Comparison of ENCODE assay signal across 19 cellular contexts in the genomic region with DNA sequence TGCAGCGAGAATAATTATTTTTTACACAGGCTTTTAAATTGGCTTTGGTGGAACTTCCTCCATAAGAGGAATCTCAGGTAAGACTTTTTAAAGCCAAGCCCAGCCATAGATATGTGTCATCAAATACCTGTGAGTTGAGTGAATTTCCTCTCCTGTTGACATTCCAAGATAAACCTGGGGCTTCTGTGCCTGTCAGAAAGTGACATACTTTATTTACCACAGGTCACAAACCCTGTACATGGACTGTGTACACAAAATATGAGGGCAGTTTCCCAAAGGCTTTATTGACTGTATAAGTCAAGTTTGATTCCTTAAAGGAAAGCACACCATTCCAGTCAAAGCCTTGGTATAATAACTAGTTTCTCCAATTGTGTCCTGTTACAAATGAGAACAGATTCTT. TPM values are rescaled to one million over a fixed set of nuclear protein-coding genes. Genes with fewer than 3 reads are reported as not detected.
DNase-seq lines count a peak whose midpoint lies in the region; ATAC-seq and TF ChIP-seq lines count a peak whose summit lies in the region.
"Had no signal": no experiment of that assay in that cellular context is flagged by ENCODE, and none has a peak within 500 bp of the region (broad histone marks: within the 10 kb centered on the region; RNA-seq: fewer than 3 reads in every experiment).

No MANE protein-coding gene starts in this region.

- intact Hi-C loops in colonic mucosa (cut with DNase I) = no loop called here

- no peaks in the 10 kb centered on the region for H3K9me3 ChIP-seq in colonic mucosa
- no peaks in the 10 kb centered on the region for H3K9me3 ChIP-seq in smooth muscle cell (replicated peaks; ENCODE audit: low read depth)
- H3K9me3 ChIP-seq: MG63 had no signal

- no peak overlapping the region for H3K4me3 Mint-ChIP-seq in immature natural killer cell
- H3K4me3 Mint-ChIP-seq: H9 had no signal

- H3K27me3 Mint-ChIP-seq in immature natural killer cell (ENCODE audit: low read depth in 3 of 3) = peaks cover 0 to 3% (median 0%) of the 10 kb centered on the region in 3 donors

- H3K36me3 ChIP-seq in colonic mucosa (no peaks in the 10 kb centered on the region), smooth muscle cell (ENCODE audit: low read depth) (no peaks in the 10 kb centered on the region)
- H3K36me3 ChIP-seq: MG63 had no signal

- no peaks in the 10 kb centered on the region for H3K9me3 Mint-ChIP-seq in immature natural killer cell

- H3K79me2 ChIP-seq in smooth muscle cell (ENCODE audit: low read depth) = no peaks in the 10 kb centered on the region

- ATAC-seq in left lobe of liver = peak; percentile 67
- ATAC-seq in HG03354 (IDR thresholded peaks at IDR 0.05; ENCODE audit: poor library complexity, severe bottlenecking, unreplicated experiment) = no peak
- ATAC-seq: Panc1 had no signal

- H3K4me2 ChIP-seq in smooth muscle cell = no peak overlapping the region

- no peaks in the 10 kb centered on the region for H3K4me1 Mint-ChIP-seq in immature natural killer cell

- H3K4me3 ChIP-seq in colonic mucosa (no peak overlapping the region), smooth muscle cell (no peak overlapping the region)
- H3K4me3 ChIP-seq: MG63 had no signal

- H3K9ac ChIP-seq in colonic mucosa (ENCODE audit: low read depth in 2 of 2, low read length in 2 of 2) = no peak overlapping the region
- no peak overlapping the region for H3K9ac ChIP-seq in smooth muscle cell (ENCODE audit: low read depth)

- no peak for TF ChIP-seq CTCF in colonic mucosa (IDR thresholded peaks at IDR 0.05)
- no peak for TF ChIP-seq CTCF in smooth muscle cell (IDR thresholded peaks at IDR 0.05; ENCODE audit: borderline replicate concordance, insufficient read depth, poor library complexity, severe bottlenecking)

- H3K27me3 ChIP-seq in colonic mucosa (no peaks in the 10 kb centered on the region), smooth muscle cell (ENCODE audit: low read depth) (no peaks in the 10 kb centered on the region)
- H3K27me3 ChIP-seq: MG63 had no signal

- H4K20me1 ChIP-seq in smooth muscle cell (ENCODE audit: low read depth) = no peaks in the 10 kb centered on the region

- H3F3A ChIP-seq in smooth muscle cell (ENCODE audit: low read depth) = no peaks in the 10 kb centered on the region

- H3K4me1 ChIP-seq in colonic mucosa (no peaks in the 10 kb centered on the region), smooth muscle cell (ENCODE audit: low read depth) (no peaks in the 10 kb centered on the region)

- peak overlapping the region; percentile 3 for H3K27ac ChIP-seq in colonic mucosa
- H3K27ac ChIP-seq in smooth muscle cell (ENCODE audit: low read depth) = peak overlapping the region; percentile 45

- DNase-seq in LoVo (ENCODE audit: low spot score) = peak; percentile 71
- no peak for DNase-seq in colonic mucosa
- DNase-seq in left lobe of liver (ENCODE audit: low spot score) = no peak
- no peak for DNase-seq in smooth muscle cell (lab: John Stamatoyannopoulos, UW; ENCODE audit: unreplicated experiment)
- no peak for DNase-seq in immature natural killer cell
- DNase-seq in HK-2 (ENCODE audit: unreplicated experiment) = no peak
- DNase-seq: DMS153, EL, H9, KBM-7, MG63, NCI-H1105, NCI-H187, NCI-H446 treated with DMSO at 0.1 percent for 48 hours, NCI-H774, SHP77 had no signal

- H3K36me3 Mint-ChIP-seq in immature natural killer cell = peaks cover 0 to 2% (median under 1%) of the 10 kb centered on the region in 3 donors

- WGBS in smooth muscle cell (ENCODE audit: low lambda C conversion rate) = 73% methylated on average over 1 of the region's 1 CpG

- no peak overlapping the region for H3K27ac Mint-ChIP-seq in immature natural killer cell
- H3K27ac Mint-ChIP-seq: H9 had no signal

- no peak overlapping the region for H2AFZ ChIP-seq in smooth muscle cell (ENCODE audit: low read depth)

RNA-seq across cellular contexts. Expression of gene SRSF5, which starts 25.9 kb away (rescaled TPM):
- total RNA-seq in colonic mucosa (100 to 1,000 TPM; 198 to 206 TPM), left lobe of liver (160 TPM), smooth muscle cell (197 and 246 TPM in 2 replicates)
- polyA plus RNA-seq in smooth muscle cell (201 and 300 TPM in 2 replicates), immature natural killer cell (100 to 1,000 TPM; 635 to 806 (median 639) TPM)

RNA-seq across cellular contexts. Expression of gene SLC10A1, which starts 56.0 kb away (rescaled TPM):
- not detected for total RNA-seq in colonic mucosa
- 117 TPM for total RNA-seq in left lobe of liver
- total RNA-seq in smooth muscle cell = 0.58 TPM in 1 of 2 replicates, not detected in the other
- 0.10 and 0.27 TPM in 2 replicates for polyA plus RNA-seq in smooth muscle cell
- polyA plus RNA-seq in immature natural killer cell = under 1 TPM in 1 of 3 donors, not detected in 2; 0.09 TPM
- total RNA-seq: H9 had no signal
- polyA plus RNA-seq: BJ had no signal

Comparison
In these comparisons a context has a peak if more than half of its experiments do, and no peak if none do; other contexts are left out.
1. RNA of gene SLC10A1, which starts 56.0 kb away (total RNA-seq): 117 TPM in left lobe of liver (single experiment); not detected in colonic mucosa and 0.58 TPM in smooth muscle cell; every median in the first group is over 10 times any median in the second.